ENCODE assay signal across 10 cellular contexts in genomic region chr1:234342749-234343148, GRCh38.
"Had no signal": no experiment of that assay in that cellular context is flagged by ENCODE, and none has a peak within 500 bp of the region (broad histone marks: within the 10 kb centered on the region; RNA-seq: fewer than 3 reads in every experiment).

No MANE protein-coding gene starts in this region.

- H3K27ac ChIP-seq: psoas muscle, testis had no signal

- H3K9me3 ChIP-seq: testis had no signal

- ATAC-seq: activated CD4-positive, alpha-beta T cell treated with anti-CD3 and anti-CD28 coated beads for 36 hours; esophagus mucosa; naive thymus-derived CD4-positive, alpha-beta T cell; psoas muscle; sciatic nerve; stimulated activated memory B cell treated with anti-CD40 and anti-IgM and Interleukin-4, amounts not matched to agents 10 μg/mL and 1 μg/mL and 100 μg/mL, for 72 hours had no signal

- H3K4me1 ChIP-seq: psoas muscle, testis had no signal

- H3K27me3 ChIP-seq: testis had no signal

- DNase-seq: activated CD4-positive, alpha-beta memory T cell treated with anti-CD3 and anti-CD28 coated beads for 36 hours; activated CD4-positive, alpha-beta T cell treated with anti-CD3 and anti-CD28 coated beads for 36 hours; effector CD4-positive, alpha-beta T cell; naive thymus-derived CD4-positive, alpha-beta T cell; psoas muscle; stimulated activated CD4-positive, alpha-beta T cell treated with anti-CD3 and anti-CD28 coated beads, Interleukin-4, amount 100 ng/mL, for 4 hours; testis had no signal

- H3K4me3 ChIP-seq: psoas muscle, testis had no signal
